Comparison of ENCODE assay signal across 8 cellular contexts in genomic region chr2:10813749-10814138, GRCh38. TPM values are rescaled to one million over a fixed set of nuclear protein-coding genes. Genes with fewer than 3 reads are reported as not detected.
DNase-seq lines count a peak whose midpoint lies in the region; ATAC-seq and TF ChIP-seq lines count a peak whose summit lies in the region.
"Not testable (repeated sequence)": the region's sequence is repeated elsewhere in the genome, so short reads cannot be mapped to it uniquely, and the experiment has no call there.

No MANE protein-coding gene starts in this region.

- not testable (repeated sequence) for DNase-seq in CD4-positive, CD25-positive, alpha-beta regulatory T cell; HFFc6; activated CD4-positive, alpha-beta T cell treated with anti-CD3 and anti-CD28 coated beads, Interleukin-2, amount 10 ng/mL, durations not matched to agents 24 days and 14 days; effector memory CD8-positive, alpha-beta T cell; mesothelial cell of epicardium (ENCODE audit: low spot score in 2 of 2, unreplicated experiment in 2 of 2); nephron progenitor cell

- TF ChIP-seq CTCF in HFFc6 (IDR thresholded peaks at IDR 0.05); mesothelial cell of epicardium (IDR thresholded peaks at IDR 0.05; ENCODE audit: unreplicated experiment); nephron progenitor cell (IDR thresholded peaks at IDR 0.05): not testable (repeated sequence)

- not testable (repeated sequence) for H3K9me3 ChIP-seq in CD4-positive, CD25-positive, alpha-beta regulatory T cell (ENCODE audit: control insufficient read depth in 2 of 2, low read length in 2 of 2)

- not testable (repeated sequence) for H3K27ac Mint-ChIP-seq in CD4-positive, CD25-positive, alpha-beta regulatory T cell; HFFc6; effector memory CD8-positive, alpha-beta T cell; mesothelial cell of epicardium; nephron progenitor cell
- peak overlapping the region; percentile 53 for H3K27ac Mint-ChIP-seq in activated CD4-positive, alpha-beta T cell treated with anti-CD3 and anti-CD28 coated beads, Interleukin-2, amount 10 ng/mL, durations not matched to agents 24 days and 14 days
- peak overlapping the region; percentile 79 for H3K27ac Mint-ChIP-seq in activated naive CD4-positive, alpha-beta T cell treated with anti-CD3 and anti-CD28 coated beads, Interleukin-2, amount 50 U/mL, for 24 hours
- peak overlapping the region; percentile 36 for H3K27ac Mint-ChIP-seq in stimulated activated naive CD8-positive, alpha-beta T cell treated with anti-CD3 and anti-CD28 coated beads, Interleukin-15, Interleukin-2, amounts not matched to agents 100 ng/mL and 50 ng/mL, for 24 hours

- peaks cover 11% of the 10 kb centered on the region for H3K27me3 Mint-ChIP-seq in CD4-positive, CD25-positive, alpha-beta regulatory T cell
- peaks cover 16% of the 10 kb centered on the region for H3K27me3 Mint-ChIP-seq in HFFc6 (ENCODE audit: insufficient read depth)
- peaks cover 24% of the 10 kb centered on the region for H3K27me3 Mint-ChIP-seq in activated CD4-positive, alpha-beta T cell treated with anti-CD3 and anti-CD28 coated beads, Interleukin-2, amount 10 ng/mL, durations not matched to agents 24 days and 14 days
- H3K27me3 Mint-ChIP-seq in activated naive CD4-positive, alpha-beta T cell treated with anti-CD3 and anti-CD28 coated beads, Interleukin-2, amount 50 U/mL, for 24 hours; effector memory CD8-positive, alpha-beta T cell; mesothelial cell of epicardium (ENCODE audit: low read depth); nephron progenitor cell (ENCODE audit: low read depth, poor library complexity); stimulated activated naive CD8-positive, alpha-beta T cell treated with anti-CD3 and anti-CD28 coated beads, Interleukin-15, Interleukin-2, amounts not matched to agents 100 ng/mL and 50 ng/mL, for 24 hours: not testable (repeated sequence)

- H3K36me3 ChIP-seq in CD4-positive, CD25-positive, alpha-beta regulatory T cell (ENCODE audit: control insufficient read depth, insufficient read depth, low read length) = not testable (repeated sequence)

- ATAC-seq in CD4-positive, CD25-positive, alpha-beta regulatory T cell (ENCODE audit: low read depth in 2 of 2); effector memory CD8-positive, alpha-beta T cell (replicated peaks): not testable (repeated sequence)

- intact Hi-C loops in activated CD4-positive, alpha-beta T cell treated with anti-CD3 and anti-CD28 coated beads, Interleukin-2, amount 10 ng/mL, durations not matched to agents 24 days and 14 days (cut with micrococcal nuclease) = loop anchor here (2.0 to 10.0 kb wide), 3 partner anchors 531 to 1391 kb away; partner anchors contain the start of genes CPSF3, ITGB1BP1, ROCK2 and TAF1B

- not testable (repeated sequence) for H3K27me3 ChIP-seq in CD4-positive, CD25-positive, alpha-beta regulatory T cell (ENCODE audit: control insufficient read depth, insufficient read depth, low read length)

- not testable (repeated sequence) for H3K27ac ChIP-seq in CD4-positive, CD25-positive, alpha-beta regulatory T cell (ENCODE audit: insufficient read depth, low read length, poor library complexity, severe bottlenecking)

- not testable (repeated sequence) for H3K9me3 Mint-ChIP-seq in CD4-positive, CD25-positive, alpha-beta regulatory T cell; HFFc6; activated CD4-positive, alpha-beta T cell treated with anti-CD3 and anti-CD28 coated beads, Interleukin-2, amount 10 ng/mL, durations not matched to agents 24 days and 14 days; activated naive CD4-positive, alpha-beta T cell treated with anti-CD3 and anti-CD28 coated beads, Interleukin-2, amount 50 U/mL, for 24 hours; effector memory CD8-positive, alpha-beta T cell; mesothelial cell of epicardium; nephron progenitor cell; stimulated activated naive CD8-positive, alpha-beta T cell treated with anti-CD3 and anti-CD28 coated beads, Interleukin-15, Interleukin-2, amounts not matched to agents 100 ng/mL and 50 ng/mL, for 24 hours

- peaks cover 35% of the 10 kb centered on the region for H3K4me1 ChIP-seq in CD4-positive, CD25-positive, alpha-beta regulatory T cell (ENCODE audit: control insufficient read depth, insufficient read depth, low read length, poor library complexity, severe bottlenecking)

- peak overlapping the region in 3 of 4 donors; percentile 66 to 92 (median 71) for H3K4me3 Mint-ChIP-seq in CD4-positive, CD25-positive, alpha-beta regulatory T cell
- H3K4me3 Mint-ChIP-seq in HFFc6 = peak overlapping the region; percentile 32; the same call in 1 of the 2 replicates
- H3K4me3 Mint-ChIP-seq in activated CD4-positive, alpha-beta T cell treated with anti-CD3 and anti-CD28 coated beads, Interleukin-2, amount 10 ng/mL, durations not matched to agents 24 days and 14 days = peak overlapping the region; percentile 48
- H3K4me3 Mint-ChIP-seq in activated naive CD4-positive, alpha-beta T cell treated with anti-CD3 and anti-CD28 coated beads, Interleukin-2, amount 50 U/mL, for 24 hours = peak overlapping the region; percentile 64
- H3K4me3 Mint-ChIP-seq in effector memory CD8-positive, alpha-beta T cell = peak overlapping the region; percentile 9 to 90
- H3K4me3 Mint-ChIP-seq in mesothelial cell of epicardium = peak overlapping the region; percentile 47
- H3K4me3 Mint-ChIP-seq in nephron progenitor cell = peak overlapping the region; percentile 73
- peak overlapping the region; percentile 52 for H3K4me3 Mint-ChIP-seq in stimulated activated naive CD8-positive, alpha-beta T cell treated with anti-CD3 and anti-CD28 coated beads, Interleukin-15, Interleukin-2, amounts not matched to agents 100 ng/mL and 50 ng/mL, for 24 hours

- H3K4me1 Mint-ChIP-seq in CD4-positive, CD25-positive, alpha-beta regulatory T cell = peaks cover 16 to 38% (median 23%) of the 10 kb centered on the region in 4 donors
- H3K4me1 Mint-ChIP-seq in HFFc6 (ENCODE audit: low read depth) (peaks cover 24% of the 10 kb centered on the region), mesothelial cell of epicardium (peaks cover 35% of the 10 kb centered on the region), nephron progenitor cell (peaks cover 42% of the 10 kb centered on the region)
- peaks cover 26% of the 10 kb centered on the region for H3K4me1 Mint-ChIP-seq in activated CD4-positive, alpha-beta T cell treated with anti-CD3 and anti-CD28 coated beads, Interleukin-2, amount 10 ng/mL, durations not matched to agents 24 days and 14 days
- peaks cover 25% of the 10 kb centered on the region for H3K4me1 Mint-ChIP-seq in activated naive CD4-positive, alpha-beta T cell treated with anti-CD3 and anti-CD28 coated beads, Interleukin-2, amount 50 U/mL, for 24 hours
- H3K4me1 Mint-ChIP-seq in effector memory CD8-positive, alpha-beta T cell (ENCODE audit: low read depth in 2 of 2) = peaks cover 18 to 24% of the 10 kb centered on the region in 2 donors
- peaks cover 29% of the 10 kb centered on the region for H3K4me1 Mint-ChIP-seq in stimulated activated naive CD8-positive, alpha-beta T cell treated with anti-CD3 and anti-CD28 coated beads, Interleukin-15, Interleukin-2, amounts not matched to agents 100 ng/mL and 50 ng/mL, for 24 hours (ENCODE audit: low read depth)

- H3K36me3 Mint-ChIP-seq in CD4-positive, CD25-positive, alpha-beta regulatory T cell; HFFc6 (ENCODE audit: low read depth); activated naive CD4-positive, alpha-beta T cell treated with anti-CD3 and anti-CD28 coated beads, Interleukin-2, amount 50 U/mL, for 24 hours; mesothelial cell of epicardium; nephron progenitor cell (ENCODE audit: low read depth): not testable (repeated sequence)
- H3K36me3 Mint-ChIP-seq in activated CD4-positive, alpha-beta T cell treated with anti-CD3 and anti-CD28 coated beads, Interleukin-2, amount 10 ng/mL, durations not matched to agents 24 days and 14 days (ENCODE audit: low read depth) = peaks cover 12% of the 10 kb centered on the region
- peaks cover 16% of the 10 kb centered on the region for H3K36me3 Mint-ChIP-seq in effector memory CD8-positive, alpha-beta T cell (ENCODE audit: insufficient read depth)
- H3K36me3 Mint-ChIP-seq in stimulated activated naive CD8-positive, alpha-beta T cell treated with anti-CD3 and anti-CD28 coated beads, Interleukin-15, Interleukin-2, amounts not matched to agents 100 ng/mL and 50 ng/mL, for 24 hours (ENCODE audit: low read depth) = peaks cover 25% of the 10 kb centered on the region

- not testable (repeated sequence) for H3K4me3 ChIP-seq in CD4-positive, CD25-positive, alpha-beta regulatory T cell (ENCODE audit: low read depth, low read length)

RNA-seq across cellular contexts. Expression of gene PDIA6, which starts 1.2 kb away (rescaled TPM):
- 48.0 TPM for total RNA-seq in CD4-positive, CD25-positive, alpha-beta regulatory T cell
- polyA plus RNA-seq in CD4-positive, CD25-positive, alpha-beta regulatory T cell = 100 to 1,000 TPM; 115 to 186 (median 136) TPM
- 100 to 1,000 TPM; 336 to 356 (median 351) TPM for total RNA-seq in HFFc6 (2021; fragmentation: NEBNext Ultra II Directional; extraction: Animal tissue kit (Norgen Biotek cat#: 25700))
- total RNA-seq in activated CD4-positive, alpha-beta T cell treated with anti-CD3 and anti-CD28 coated beads, Interleukin-2, amount 10 ng/mL, durations not matched to agents 24 days and 14 days = 183 and 187 TPM in 2 replicates
- 201 to 210 TPM (median 208 TPM) in 3 replicates for total RNA-seq in mesothelial cell of epicardium
